In genomic region chr3:52087728-52088127, GRCh38 we compare ENCODE assay signal across 14 cellular contexts. TPM values are rescaled to one million over a fixed set of nuclear protein-coding genes. Genes with fewer than 3 reads are reported as not detected.
A peak's percentile ranks its signal among the peaks of the same experiment; 100 is the strongest.
DNase-seq lines count a peak whose midpoint lies in the region; ATAC-seq, FAIRE-seq and TF ChIP-seq lines count a peak whose summit lies in the region.
"Had no signal": no experiment of that assay in that cellular context is flagged by ENCODE, and none has a peak within 500 bp of the region (broad histone marks: within the 10 kb centered on the region; RNA-seq: fewer than 3 reads in every experiment).

No MANE protein-coding gene starts in this region.

- whole genome bisulfite sequencing in right lobe of liver (ENCODE audit: insufficient coverage, low coverage, low lambda C conversion rate, missing lambda C conversion rate), result 0% methylated on average over 1 of the region's 3 CpGs

- ATAC-seq in right lobe of liver (peak; percentile 26 to 73 (median 49)), GM21381 (IDR thresholded peaks at IDR 0.05; ENCODE audit: unreplicated experiment) (no peak), T-cell (replicated peaks in 1 of 4) (no peak)

- CTCF ChIA-PET in activated naive CD4-positive, alpha-beta T cell treated with anti-CD3 and anti-CD28 coated beads for 36 hours (lab: Charles Lee), result no interaction called here
- CTCF ChIA-PET in T-cell (lab: Charles Lee), result no interaction called here

- H3K27ac ChIP-seq in right lobe of liver (no peak overlapping the region), tibial artery (peak overlapping the region; percentile 88 to 94)
- H3K27ac ChIP-seq: SJSA1, suprapubic skin had no signal

- H3K36me3 Mint-ChIP-seq in activated naive CD4-positive, alpha-beta T cell treated with anti-CD3 and anti-CD28 coated beads for 36 hours (ENCODE audit: low read depth), result no peaks in the 10 kb centered on the region
- H3K36me3 Mint-ChIP-seq in T-cell, result no peaks in the 10 kb centered on the region

- no peaks in the 10 kb centered on the region for H3K9me3 Mint-ChIP-seq in activated naive CD4-positive, alpha-beta T cell treated with anti-CD3 and anti-CD28 coated beads for 36 hours
- no peaks in the 10 kb centered on the region for H3K9me3 Mint-ChIP-seq in T-cell
- H3K9me3 Mint-ChIP-seq: activated naive CD8-positive, alpha-beta T cell treated with anti-CD3 and anti-CD28 coated beads for 36 hours had no signal

- TF ChIP-seq CTCF in right lobe of liver (IDR thresholded peaks at IDR 0.05) (no peak), tibial artery (IDR thresholded peaks at IDR 0.05) (no peak)

- H3K4me3 ChIP-seq in adipocyte (ENCODE audit: low read length) (no peak overlapping the region), right lobe of liver (no peak overlapping the region), tibial artery (no peak overlapping the region)
- H3K4me3 ChIP-seq: SJSA1, suprapubic skin had no signal

- no peaks in the 10 kb centered on the region for H3K27me3 Mint-ChIP-seq in activated naive CD4-positive, alpha-beta T cell treated with anti-CD3 and anti-CD28 coated beads for 36 hours (ENCODE audit: low read depth)
- H3K27me3 Mint-ChIP-seq in T-cell, result no peaks in the 10 kb centered on the region
- H3K27me3 Mint-ChIP-seq: activated naive CD8-positive, alpha-beta T cell treated with anti-CD3 and anti-CD28 coated beads for 36 hours had no signal

- H3K4me1 Mint-ChIP-seq in activated naive CD4-positive, alpha-beta T cell treated with anti-CD3 and anti-CD28 coated beads for 36 hours (ENCODE audit: low read depth), result peaks cover 16% of the 10 kb centered on the region
- peaks cover 21 to 26% (median 21%) of the 10 kb centered on the region in 3 donors for H3K4me1 Mint-ChIP-seq in T-cell

- H3K9me3 ChIP-seq in adipocyte (ENCODE audit: control insufficient read depth, low read length) (no peaks in the 10 kb centered on the region), right lobe of liver (no peaks in the 10 kb centered on the region), tibial artery (no peaks in the 10 kb centered on the region)
- H3K9me3 ChIP-seq: Caco-2, SJSA1, suprapubic skin had no signal

- H3K9ac ChIP-seq in adipocyte (ENCODE audit: low read length), result peak overlapping the region; percentile 5

- H3K4me1 ChIP-seq in adipocyte (ENCODE audit: control insufficient read depth, insufficient read depth, low read length) (peaks cover 48% of the 10 kb centered on the region), right lobe of liver (peaks cover 0 to 11% (median 0%) of the 10 kb centered on the region in 4 donors), tibial artery (peaks cover 0 to 61% (median 50%) of the 10 kb centered on the region in 4 donors)

- TF ChIP-seq POLR2A in right lobe of liver (IDR thresholded peaks at IDR 0.05), result no peak

- DNase-seq in activated naive CD4-positive, alpha-beta T cell treated with anti-CD3 and anti-CD28 coated beads for 36 hours, result no peak
- DNase-seq in activated naive CD4-positive, alpha-beta T cell treated with anti-CD3 and anti-CD28 coated beads, Interleukin-2, amount 50 U/mL, for 16 hours, result no peak
- DNase-seq in adipocyte (ENCODE audit: low read depth) (no peak), right lobe of liver (peak in 1 of 3 donors; percentile 54), tibial artery (no peak), T-cell (no peak), RCC 7860 (ENCODE audit: low spot score) (no peak)
- DNase-seq: activated naive CD8-positive, alpha-beta T cell treated with anti-CD3 and anti-CD28 coated beads for 36 hours; Caco-2; NCI-H146 had no signal

- H3K27me3 ChIP-seq in adipocyte (replicated peaks; ENCODE audit: control insufficient read depth, insufficient read depth, low read length) (no peaks in the 10 kb centered on the region), right lobe of liver (no peaks in the 10 kb centered on the region), tibial artery (no peaks in the 10 kb centered on the region)
- H3K27me3 ChIP-seq: SJSA1, suprapubic skin had no signal

- POLR2A ChIA-PET in T-cell (lab: Charles Lee), result no interaction called here

- no peaks in the 10 kb centered on the region for H3K36me3 ChIP-seq in adipocyte (ENCODE audit: control insufficient read depth, insufficient read depth, low read length, severe bottlenecking)
- H3K36me3 ChIP-seq in right lobe of liver, result no peaks in the 10 kb centered on the region
- no peaks in the 10 kb centered on the region for H3K36me3 ChIP-seq in tibial artery
- H3K36me3 ChIP-seq: suprapubic skin had no signal

- intact Hi-C loops in activated naive CD4-positive, alpha-beta T cell treated with anti-CD3 and anti-CD28 coated beads for 36 hours (cut with micrococcal nuclease), result no loop called here
- intact Hi-C loops in right lobe of liver (cut with DNase I) (no loop called here), tibial artery (cut with DNase I; ENCODE audit: low total_unique reads) (no loop called here)

- no peak overlapping the region for H3K4me3 Mint-ChIP-seq in activated naive CD4-positive, alpha-beta T cell treated with anti-CD3 and anti-CD28 coated beads for 36 hours
- no peak overlapping the region for H3K4me3 Mint-ChIP-seq in T-cell
- H3K4me3 Mint-ChIP-seq: activated naive CD8-positive, alpha-beta T cell treated with anti-CD3 and anti-CD28 coated beads for 36 hours had no signal

- H3K27ac Mint-ChIP-seq in activated naive CD4-positive, alpha-beta T cell treated with anti-CD3 and anti-CD28 coated beads for 36 hours, result peak overlapping the region; percentile 41
- no peak overlapping the region for H3K27ac Mint-ChIP-seq in T-cell
- H3K27ac Mint-ChIP-seq: activated naive CD8-positive, alpha-beta T cell treated with anti-CD3 and anti-CD28 coated beads for 36 hours had no signal

- no peak for FAIRE-seq in RCC 7860 (lab: Jason Lieb, UNC)
- FAIRE-seq: endometrium had no signal

RNA-seq across cellular contexts. Expression of gene DUSP7, which starts 31.4 kb away (rescaled TPM):
- 1 to 10 TPM; 8.2 to 9.1 TPM for total RNA-seq in activated naive CD4-positive, alpha-beta T cell treated with anti-CD3 and anti-CD28 coated beads for 36 hours
- total RNA-seq in right lobe of liver (1 to 10 TPM; 3.0 to 4.2 (median 3.5) TPM), T-cell (10 to 100 TPM; 11.3 to 41.3 (median 39.0) TPM)

Comparison
In these comparisons a context has a peak if more than half of its experiments do, and no peak if none do; other contexts are left out.
1. ATAC-seq: peak in right lobe of liver (4 of 4); none in GM21381 (single experiment) and T-cell (0 of 4).
2. H3K27ac ChIP-seq: peak in tibial artery (2 of 2); none in right lobe of liver (0 of 3).